21 cellular contexts compared by ENCODE assay signal in genomic region chr1:42264791-42265190, GRCh38.
"Had no signal": no experiment of that assay in that cellular context is flagged by ENCODE, and none has a peak within 500 bp of the region (broad histone marks: within the 10 kb centered on the region; RNA-seq: fewer than 3 reads in every experiment).

No MANE protein-coding gene starts in this region.

- H3K27ac Mint-ChIP-seq: activated CD4-positive, alpha-beta T cell treated with anti-CD3 and anti-CD28 coated beads, Interleukin-2, amount 10 ng/mL, durations not matched to agents 7 days and 5 days; activated CD8-positive, alpha-beta T cell treated with anti-CD3 and anti-CD28 coated beads, Interleukin-2, amount 10 ng/mL, durations not matched to agents 7 days and 5 days; activated naive CD4-positive, alpha-beta T cell treated with anti-CD3 and anti-CD28 coated beads, Interleukin-2, amount 50 U/mL, for 72 hours; activated T-helper 17 cell treated with anti-CD3 and anti-CD28 coated beads, Interleukin-2, amount 50 U/mL, for 72 hours; T-helper 1 cell treated with Interleukin-12 subunit alpha and Interleukin-12 subunit beta and Interleukin-4 antibody, amounts not matched to agents 30 μg/mL and 1 μg/mL, for 36 hours had no signal

- H3K9me3 Mint-ChIP-seq: activated CD4-positive, alpha-beta T cell treated with anti-CD3 and anti-CD28 coated beads, Interleukin-2, amount 10 ng/mL, durations not matched to agents 7 days and 5 days; activated T-helper 17 cell treated with anti-CD3 and anti-CD28 coated beads, Interleukin-2, amount 50 U/mL, for 72 hours; naive thymus-derived CD8-positive, alpha-beta T cell; T-helper 1 cell treated with Interleukin-12 subunit alpha and Interleukin-12 subunit beta and Interleukin-4 antibody, amounts not matched to agents 30 μg/mL and 1 μg/mL, for 36 hours had no signal

- ATAC-seq: activated CD8-positive, alpha-beta T cell treated with anti-CD3 and anti-CD28 coated beads, Interleukin-2, amount 10 ng/mL, durations not matched to agents 7 days and 5 days; activated naive CD4-positive, alpha-beta T cell treated with anti-CD3 and anti-CD28 coated beads, Interleukin-2, amount 50 U/mL, for 72 hours; activated T-helper 17 cell treated with anti-CD3 and anti-CD28 coated beads, Interleukin-2, amount 50 U/mL, for 72 hours; esophagus mucosa; left lobe of liver; lower lobe of right lung; naive thymus-derived CD8-positive, alpha-beta T cell had no signal

- FAIRE-seq: kidney had no signal

- DNase-seq: activated CD4-positive, alpha-beta T cell treated with anti-CD3 and anti-CD28 coated beads, Interleukin-2, amount 10 ng/mL, durations not matched to agents 7 days and 5 days; activated CD4-positive, CD25-positive, alpha-beta regulatory T cell treated with anti-CD3 and anti-CD28 coated beads, Interleukin-2, amount 50 U/mL, for 72 hours; activated CD8-positive, alpha-beta T cell treated with anti-CD3 and anti-CD28 coated beads, Interleukin-2, amount 10 ng/mL, durations not matched to agents 7 days and 5 days; brain microvascular endothelial cell; central memory CD4-positive, alpha-beta T cell; effector memory CD4-positive, alpha-beta T cell; foreskin melanocyte; kidney; lower lobe of right lung; naive thymus-derived CD8-positive, alpha-beta T cell; stimulated activated CD4-positive, alpha-beta T cell treated with anti-CD3 and anti-CD28 coated beads, Interleukin-2, amount 100 ng/mL, for 48 hours; stimulated activated CD8-positive, alpha-beta memory T cell treated with anti-CD3 and anti-CD28 coated beads, Interleukin-4, amount 100 ng/mL, for 48 hours; stimulated activated naive CD4-positive, alpha-beta T cell; testis; upper lobe of left lung; WERI-Rb-1 had no signal

- H3K4me3 Mint-ChIP-seq: activated CD4-positive, alpha-beta T cell treated with anti-CD3 and anti-CD28 coated beads, Interleukin-2, amount 10 ng/mL, durations not matched to agents 7 days and 5 days; activated CD8-positive, alpha-beta T cell treated with anti-CD3 and anti-CD28 coated beads, Interleukin-2, amount 10 ng/mL, durations not matched to agents 7 days and 5 days; activated T-helper 17 cell treated with anti-CD3 and anti-CD28 coated beads, Interleukin-2, amount 50 U/mL, for 72 hours; T-helper 1 cell treated with Interleukin-12 subunit alpha and Interleukin-12 subunit beta and Interleukin-4 antibody, amounts not matched to agents 30 μg/mL and 1 μg/mL, for 36 hours had no signal

- H3K27me3 Mint-ChIP-seq: activated CD4-positive, alpha-beta T cell treated with anti-CD3 and anti-CD28 coated beads, Interleukin-2, amount 10 ng/mL, durations not matched to agents 7 days and 5 days; activated T-helper 17 cell treated with anti-CD3 and anti-CD28 coated beads, Interleukin-2, amount 50 U/mL, for 72 hours; naive thymus-derived CD8-positive, alpha-beta T cell had no signal
